Comparison of ENCODE assay signal across 9 cellular contexts in genomic region chr5:6705088-6705487, GRCh38. TPM values are rescaled to one million over a fixed set of nuclear protein-coding genes. Genes with fewer than 3 reads are reported as not detected.
A peak's percentile ranks its signal among the peaks of the same experiment; 100 is the strongest.
DNase-seq lines count a peak whose midpoint lies in the region; ATAC-seq, FAIRE-seq and TF ChIP-seq lines count a peak whose summit lies in the region.
"Had no signal": no experiment of that assay in that cellular context is flagged by ENCODE, and none has a peak within 500 bp of the region (broad histone marks: within the 10 kb centered on the region; RNA-seq: fewer than 3 reads in every experiment).

No MANE protein-coding gene starts in this region.

- RAD21 ChIA-PET in GM12878 (lab: Charles Lee; ENCODE audit: unreplicated experiment): no interaction called here

- no peak overlapping the region for H3K4ac ChIP-seq in mesendoderm (ENCODE audit: low read depth, low read length)

- H3K27me3 ChIP-seq in GM12878 (replicated peaks in 1 of 2; ENCODE audit: control insufficient read depth in 2 of 2, insufficient read depth in 2 of 2, low read length in 1 of 2) (no peaks in the 10 kb centered on the region), stomach (peaks cover 0 to 14% (median 0%) of the 10 kb centered on the region in 3 donors), mesendoderm (ENCODE audit: insufficient read depth, low read length, poor library complexity) (no peaks in the 10 kb centered on the region)

- no peak overlapping the region for H3K18ac ChIP-seq in mesendoderm (ENCODE audit: low read length)

- TF ChIP-seq RAD21 in GM12878 (IDR thresholded peaks at IDR 0.05; ENCODE audit: insufficient read depth, low read depth, low read length): no peak

- H4K20me1 ChIP-seq in GM12878 (ENCODE audit: control insufficient read depth, insufficient read depth): no peaks in the 10 kb centered on the region

- TF ChIP-seq EP300 in GM12878 (IDR thresholded peaks at IDR 0.05; ENCODE audit: borderline replicate concordance in 1 of 2, control insufficient read depth in 1 of 2, low read depth in 2 of 2, low read length in 2 of 2): peak; percentile 37 to 62; a peak in 3 of 4 replicates
- no peak for TF ChIP-seq EP300 in stomach (IDR thresholded peaks at IDR 0.05)

- no peaks in the 10 kb centered on the region for H3K79me2 ChIP-seq in GM12878 (ENCODE audit: control insufficient read depth, insufficient read depth, low read length)
- H3K79me2 ChIP-seq in mesendoderm (ENCODE audit: control insufficient read depth, insufficient read depth, low read length): no peaks in the 10 kb centered on the region

- H3K9ac ChIP-seq in GM12878 (ENCODE audit: control insufficient read depth, insufficient read depth, low read length): no peak overlapping the region
- H3K9ac ChIP-seq in mesendoderm (ENCODE audit: low read length): no peak overlapping the region

- H3K36me3 ChIP-seq in GM12878 (ENCODE audit: control insufficient read depth in 2 of 2, insufficient read depth in 2 of 2, low read length in 1 of 2) (no peaks in the 10 kb centered on the region), stomach (no peaks in the 10 kb centered on the region), mesendoderm (ENCODE audit: control insufficient read depth, insufficient read depth, low read length) (no peaks in the 10 kb centered on the region)

- H2AK5ac ChIP-seq in mesendoderm (ENCODE audit: low read length): no peak overlapping the region

- no peak overlapping the region for H2BK5ac ChIP-seq in mesendoderm (ENCODE audit: low read length)

- DNase-seq in GM12878 (ENCODE audit: low read depth, low spot score) (no peak), stomach (no peak), mesendoderm (no peak), Ammon's horn (ENCODE audit: low spot score) (no peak), UCSD-AML1 (lab: John Stamatoyannopoulos, UW; ENCODE audit: unreplicated experiment) (no peak), G401 (ENCODE audit: low spot score) (no peak)

- H3K4me2 ChIP-seq in GM12878 (ENCODE audit: control insufficient read depth, insufficient read depth): peak overlapping the region; percentile 47; the same call in 1 of the 2 replicates
- H3K4me2 ChIP-seq in mesendoderm (ENCODE audit: low read length): no peak overlapping the region

- H2BK15ac ChIP-seq in mesendoderm (replicated peaks; ENCODE audit: low read depth): no peak overlapping the region

- peak; percentile 56 for FAIRE-seq in GM12878 (lab: Jason Lieb, UNC)
- FAIRE-seq: H1 had no signal

- no TSS peak for BruUV-seq in GM12878 (replicated peaks; lab: Mats Ljungman, UMichigan)

- POLR2A ChIA-PET in GM12878 (lab: Charles Lee): interaction anchor here (1.2 kb wide), 1 partner anchor 32 kb away, joined by 3 read pairs; no protein-coding TSS in a partner anchor

- peaks cover 19% of the 10 kb centered on the region for H3K4me1 ChIP-seq in GM12878 (ENCODE audit: control insufficient read depth, insufficient read depth, low read length)
- peaks cover 0 to 26% (median 11%) of the 10 kb centered on the region in 4 donors for H3K4me1 ChIP-seq in stomach
- no peaks in the 10 kb centered on the region for H3K4me1 ChIP-seq in mesendoderm (ENCODE audit: control insufficient read depth, low read depth, low read length)

- no peak overlapping the region for H3K23ac ChIP-seq in mesendoderm (ENCODE audit: low read length)

- CTCF ChIA-PET in GM12878 (lab: Yijun Ruan, JAX): interaction anchor here (1.8 kb wide), 1 partner anchor 40 kb away, joined by 4 read pairs; no protein-coding TSS in a partner anchor

- SMC1A ChIA-PET in GM12878 (lab: Charles Lee; ENCODE audit: uncharacterized antibody, unreplicated experiment): interaction anchor here (0.6 kb wide), 1 partner anchor 73 kb away, joined by 4 read pairs; no protein-coding TSS in a partner anchor

- TF ChIP-seq POLR2A in GM12878 (IDR thresholded peaks at IDR 0.05; ENCODE audit: low read depth, low read length) (no peak), stomach (IDR thresholded peaks at IDR 0.05) (no peak)

- H2AFZ ChIP-seq in GM12878 (ENCODE audit: control insufficient read depth, low read depth, low read length): no peak overlapping the region

- ATAC-seq in GM19455 (IDR thresholded peaks at IDR 0.05; ENCODE audit: unreplicated experiment) (peak; percentile 52), HG03095 (IDR thresholded peaks at IDR 0.05; ENCODE audit: unreplicated experiment) (peak; percentile 62), GM12878 (peak; percentile 81)

- in situ Hi-C loops in GM12878 (cut with MboI): no loop called here
- in situ Hi-C loops in G401 (cut with HindIII; ENCODE audit: low sequenced_read_pairs): no loop called here

- intact Hi-C loops in GM12878 (cut with micrococcal nuclease; ENCODE audit: unreplicated experiment): no loop called here
- intact Hi-C loops in stomach (cut with DNase I; ENCODE audit: low total_unique reads): no loop called here

- H2BK120ac ChIP-seq in mesendoderm (ENCODE audit: low read depth, low read length): no peak overlapping the region

- H3K4me3 ChIP-seq in GM12878 (no peak overlapping the region), stomach (no peak overlapping the region), mesendoderm (ENCODE audit: low read length) (no peak overlapping the region)

- H4K5ac ChIP-seq in mesendoderm (ENCODE audit: low read length): no peak overlapping the region

- no peak overlapping the region for H3K27ac ChIP-seq in GM12878 (ENCODE audit: control insufficient read depth, insufficient read depth)
- peak overlapping the region in 4 of 5 donors; percentile 49 to 85 (median 62) for H3K27ac ChIP-seq in stomach
- no peak overlapping the region for H3K27ac ChIP-seq in mesendoderm (ENCODE audit: low read depth, low read length)

- H4K8ac ChIP-seq in mesendoderm (ENCODE audit: low read depth, low read length): no peak overlapping the region

- no peak for TF ChIP-seq CTCF in GM12878 (IDR thresholded peaks at IDR 0.05 in 2 of 3, conservative IDR thresholded peaks at IDR 0.05 in 1 of 3; ENCODE audit: control insufficient read depth in 2 of 3, extremely low read depth in 1 of 3, insufficient read depth in 1 of 3, low read depth in 3 of 3, low read length in 3 of 3)
- no peak for TF ChIP-seq CTCF in stomach (IDR thresholded peaks at IDR 0.05)

- H3K9me3 ChIP-seq in GM12878 (replicated peaks; ENCODE audit: control insufficient read depth, insufficient read depth, low read length) (no peaks in the 10 kb centered on the region), stomach (no peaks in the 10 kb centered on the region)

- WGBS in GM12878 (ENCODE audit: insufficient coverage, insufficient replicate concordance, low lambda C conversion rate, missing lambda C conversion rate): 34% methylated on average over 6 of the region's 6 CpGs
- whole genome bisulfite sequencing in stomach, 5 donors: 72 to 89% (median 79%) methylated on average over 6 of the region's 6 CpGs
- no CpG with 5 or more reads among the region's 6 CpGs for WGBS in mesendoderm (ENCODE audit: extremely low coverage, insufficient coverage, low lambda C conversion rate)

- H3K56ac ChIP-seq in mesendoderm (ENCODE audit: low read length): no peak overlapping the region

- H3K79me1 ChIP-seq in mesendoderm (ENCODE audit: low read length): no peaks in the 10 kb centered on the region

TF ChIP-seq in GM12878, 131 proteins besides CTCF, POLR2A, EP300 and RAD21 (continues in another document):
- TF ChIP-seq PAX5 (IDR thresholded peaks at IDR 0.05; ENCODE audit: borderline replicate concordance, low read depth, low read length) (peak; percentile 62; the same call in 1 of the 2 replicates), POLR2AphosphoS5 (IDR thresholded peaks at IDR 0.05; ENCODE audit: low read length) (no peak), IRF4 (IDR thresholded peaks at IDR 0.05; ENCODE audit: low read depth, low read length) (peak; percentile 49; the same call in 1 of the 2 replicates), SIN3A (IDR thresholded peaks at IDR 0.05; ENCODE audit: low read depth, low read length) (no peak)

RNA-seq across cellular contexts. Expression of gene TENT4A, which starts 8.1 kb away (rescaled TPM):
- 184 and 188 TPM in 2 replicates for total RNA-seq in GM12878 (2013; cell fraction: nucleolus; rRNA removed)
- total RNA-seq in GM12878 (2014; rRNA removed) (15.4 and 18.3 TPM in 2 replicates), GM12878 (2014; rRNA removed; fragmentation: Illumina TruSeq; extraction: Trizol) (14.4 and 18.4 TPM in 2 replicates), GM12878 (2021) (26.1 and 30.6 TPM in 2 replicates), stomach (10 to 100 TPM; 12.8 to 37.4 (median 27.2) TPM)
- 13.0 TPM for polyA plus RNA-seq in GM12878 (2011; ENCODE audit: low read depth)
- polyA plus RNA-seq in GM12878 (2011; rRNA removed) (8.7 and 10.5 TPM in 2 replicates), GM12878 (2014; fragmentation: Illumina TruSeq; extraction: Trizol) (18.4 and 27.5 TPM in 2 replicates), GM12878 (2014; fragmentation: Nextera tagmentation; extraction: Ambion mirVana) (1 to 10 TPM; 1.4 to 2.8 TPM), GM12878 (2014; rRNA removed) (25.8 and 28.7 TPM in 2 replicates), GM12878 (2016; fragmentation: Nextera tagmentation; extraction: Ambion mirVana) (1 to 10 TPM; 2.5 to 3.4 TPM), stomach (1 to 10 TPM; 3.5 to 8.4 (median 4.2) TPM)
- polyA plus RNA-seq in GM12878 (2011; cell fraction: cytosol; rRNA removed): 7.8 and 8.6 TPM in 2 replicates
- 101 and 119 TPM in 2 replicates for polyA plus RNA-seq in GM12878 (2011; cell fraction: nucleus; rRNA removed)
- polyA plus RNA-seq in GM12878 (2012): 23.9 and 25.8 TPM in 2 replicates
- polyA minus RNA-seq in GM12878 (2011; rRNA and poly(A)+ RNA removed): 20.3 and 25.2 TPM in 2 replicates
- polyA minus RNA-seq in GM12878 (2011; cell fraction: cytosol; rRNA and poly(A)+ RNA removed): 11.1 and 12.5 TPM in 2 replicates
- polyA minus RNA-seq in GM12878 (2011; cell fraction: nucleus; rRNA and poly(A)+ RNA removed): 49.2 and 70.5 TPM in 2 replicates
- polyA plus RNA-seq in mesendoderm (2013, experiment 1 of 2): 17.2 TPM
- 17.1 TPM for polyA plus RNA-seq in mesendoderm (2013, experiment 2 of 2)
- 3.3 and 4.9 TPM in 2 replicates for total RNA-seq in G401 (2014; rRNA removed; shearing (Covaris generic))

Comparison
In these comparisons a context has a peak if more than half of its experiments do, and no peak if none do; other contexts are left out.
1. H3K27ac ChIP-seq: peak in stomach (4 of 5); none in GM12878 (single experiment) and mesendoderm (single experiment).
2. Peak in every context shown above with its lines, with median percentiles within 50 percentile points of each other: ATAC-seq.